Comparison of ENCODE assay signal across 1 cellular context in genomic region chr4:68735106-68735505, GRCh38.
TF ChIP-seq lines count a peak whose summit lies in the region.

No MANE protein-coding gene starts in this region.

TF ChIP-seq in GM23338, 12 proteins besides CTCF, POLR2A, EP300 and RAD21 (continued from another document):
- TF ChIP-seq REST (IDR thresholded peaks at IDR 0.05; ENCODE audit: unreplicated experiment) (no peak), CREB1 (CRISPR knock-in tag; IDR thresholded peaks at IDR 0.05; ENCODE audit: low read depth) (no peak), EZH2 (IDR thresholded peaks at IDR 0.05; ENCODE audit: low read depth, unreplicated experiment) (no peak), JUNB (IDR thresholded peaks at IDR 0.05; ENCODE audit: unreplicated experiment) (no peak), ZNF114 (CRISPR knock-in tag; IDR thresholded peaks at IDR 0.05) (no peak), STAT1 (IDR thresholded peaks at IDR 0.05; ENCODE audit: unreplicated experiment) (no peak), EZH2phosphoT487 (IDR thresholded peaks at IDR 0.05; ENCODE audit: unreplicated experiment) (no peak), POLR2AphosphoS5 (IDR thresholded peaks at IDR 0.05; ENCODE audit: low read depth) (no peak), NANOG (IDR thresholded peaks at IDR 0.05; ENCODE audit: borderline replicate concordance) (no peak), ZNF331 (CRISPR knock-in tag; IDR thresholded peaks at IDR 0.05; ENCODE audit: low read depth) (no peak)
TF ChIP-seq in GM23338: peak in this region for 0.
